In the genomic region with DNA sequence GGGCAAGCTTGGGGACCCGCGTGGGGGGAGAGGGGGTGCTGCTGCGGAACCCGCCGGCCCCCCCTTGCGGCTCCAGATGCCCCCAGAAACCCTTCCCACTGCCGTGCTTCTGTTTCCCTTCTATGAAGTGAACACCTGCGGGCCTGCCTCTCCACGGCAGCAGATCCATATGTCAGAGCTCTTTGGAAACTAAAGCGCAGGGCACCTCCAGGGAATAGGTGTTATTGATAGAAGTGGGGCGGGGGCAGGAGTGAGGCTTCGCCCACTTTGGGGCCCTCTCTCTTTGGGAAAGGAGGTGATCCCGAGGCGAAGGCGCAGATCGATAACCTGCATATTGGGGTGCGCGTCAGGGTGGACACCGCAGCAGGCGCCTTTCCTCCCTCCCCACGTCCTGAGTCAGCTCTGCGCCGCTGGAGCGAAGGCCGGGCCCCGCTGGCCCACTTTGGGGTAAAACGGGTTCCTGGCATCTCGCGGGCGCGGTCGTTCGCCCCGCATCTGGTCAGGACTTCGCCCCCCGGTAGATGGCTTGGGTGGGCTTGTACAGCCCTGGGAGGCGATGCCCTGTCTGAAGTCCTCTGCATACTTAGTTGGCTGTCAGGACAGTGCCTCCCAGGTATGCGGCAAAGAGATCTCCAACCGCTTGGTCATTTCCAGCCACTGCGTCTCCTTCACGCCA, we compare ENCODE assay signal across 8 cellular contexts. TPM values are rescaled to one million over a fixed set of nuclear protein-coding genes. Genes with fewer than 3 reads are reported as not detected.
DNase-seq lines count a peak whose midpoint lies in the region; ATAC-seq and TF ChIP-seq lines count a peak whose summit lies in the region.

No MANE protein-coding gene starts in this region.

- no peaks in the 10 kb centered on the region for H3K36me3 Mint-ChIP-seq in CD4-positive, CD25-positive, alpha-beta regulatory T cell
- H3K36me3 Mint-ChIP-seq in WTC11 = no peaks in the 10 kb centered on the region

- peak overlapping the region in 2 of 3 donors; percentile 66 to 76 for H3K27ac Mint-ChIP-seq in CD4-positive, CD25-positive, alpha-beta regulatory T cell
- H3K27ac Mint-ChIP-seq in WTC11 = no peak overlapping the region

- no peaks in the 10 kb centered on the region for H3K9me3 ChIP-seq in CD4-positive, CD25-positive, alpha-beta regulatory T cell (ENCODE audit: control insufficient read depth in 2 of 2, low read length in 2 of 2)
- H3K9me3 ChIP-seq in HCT116 (ENCODE audit: control insufficient read depth in 1 of 2, insufficient read depth in 1 of 2, low read depth in 1 of 2, low read length in 2 of 2) (no peaks in the 10 kb centered on the region), prostate gland (no peaks in the 10 kb centered on the region)

- no peaks in the 10 kb centered on the region for H3K9me2 ChIP-seq in HCT116 (ENCODE audit: insufficient read depth)

- H3K9me3 Mint-ChIP-seq in CD4-positive, CD25-positive, alpha-beta regulatory T cell = no peaks in the 10 kb centered on the region
- H3K9me3 Mint-ChIP-seq in WTC11 = no peaks in the 10 kb centered on the region

- intact Hi-C loops in HCT116 (cut with micrococcal nuclease) (no loop called here), prostate gland (cut with DNase I) (no loop called here)

- no peaks in the 10 kb centered on the region for H3K36me3 ChIP-seq in CD4-positive, CD25-positive, alpha-beta regulatory T cell (ENCODE audit: control insufficient read depth, insufficient read depth, low read length)
- H3K36me3 ChIP-seq in HCT116 (ENCODE audit: control insufficient read depth in 1 of 2, insufficient read depth in 2 of 2, low read length in 2 of 2) = no peaks in the 10 kb centered on the region
- H3K36me3 ChIP-seq in prostate gland = no peaks in the 10 kb centered on the region

- H3K4me3 Mint-ChIP-seq in CD4-positive, CD25-positive, alpha-beta regulatory T cell = peak overlapping the region; percentile 90 to 99 (median 93)
- peak overlapping the region; percentile 86 for H3K4me3 Mint-ChIP-seq in WTC11

- RAD21 ChIA-PET in HCT116 (lab: Charles Lee; ENCODE audit: low non-redundant PET in 1 of 2, low total read pairs in 2 of 2, uncharacterized antibody in 2 of 2, unreplicated experiment in 2 of 2) = interaction anchor here (1.2 to 1.7 kb wide), 2 partner anchors 19 kb away, joined by 6 to 8 read pairs; a partner anchor contains a TSS

- peak; percentile 1 to 2 for ATAC-seq in CD4-positive, CD25-positive, alpha-beta regulatory T cell (ENCODE audit: low read depth in 2 of 2)
- peak; percentile 4 for ATAC-seq in HCT116
- no peak for ATAC-seq in WTC11
- no peak for ATAC-seq in HG03460 (IDR thresholded peaks at IDR 0.05; ENCODE audit: unreplicated experiment)

- H2AFZ ChIP-seq in HCT116 (ENCODE audit: low read depth, low read length, poor library complexity, severe bottlenecking) = no peak overlapping the region

- no peak for TF ChIP-seq RAD21 in HCT116 (IDR thresholded peaks at IDR 0.05; ENCODE audit: low read depth)

- BruUV-seq in HCT116 (replicated peaks; lab: Mats Ljungman, UMichigan) = TSS peak; percentile 72

- peak overlapping the region; percentile 85 for H3K9ac ChIP-seq in HCT116 (ENCODE audit: low read length)

- H3K4me2 ChIP-seq in HCT116 (ENCODE audit: low read length) = peak overlapping the region; percentile 96

- POLR2A ChIA-PET in HCT116 (lab: Charles Lee) (interaction anchor here (0.9 to 3.1 kb wide), 5 partner anchors 8 to 152 kb away, joined by 4 to 35 read pairs (median 4); a partner anchor contains a TSS), WTC11 (lab: Charles Lee) (interaction anchor here (1.3 to 2.0 kb wide), 3 partner anchors 18 to 152 kb away, joined by 6 to 32 read pairs (median 8); a partner anchor contains a TSS)

- H3K4me3 ChIP-seq in CD4-positive, CD25-positive, alpha-beta regulatory T cell (ENCODE audit: low read depth, low read length) = peak overlapping the region; percentile 58
- peak overlapping the region; percentile 90 to 96 for H3K4me3 ChIP-seq in HCT116 (replicated peaks in 1 of 2; ENCODE audit: low read depth in 1 of 2, low read length in 2 of 2)
- peak overlapping the region; percentile 88 for H3K4me3 ChIP-seq in fibroblast of mammary gland (ENCODE audit: control insufficient read depth, low read depth, low read length)
- peak overlapping the region; percentile 48 to 74 for H3K4me3 ChIP-seq in prostate gland

- no peaks in the 10 kb centered on the region for H4K20me1 ChIP-seq in HCT116 (ENCODE audit: insufficient read depth)

- H3K79me2 ChIP-seq in HCT116 (ENCODE audit: insufficient read depth, low read length) = peaks cover 45% of the 10 kb centered on the region

- TF ChIP-seq POLR2A in HCT116 (IDR thresholded peaks at IDR 0.05; ENCODE audit: borderline replicate concordance, extremely low read depth, insufficient read depth, insufficient read length) (no peak), prostate gland (IDR thresholded peaks at IDR 0.05) (no peak)

- DNase-seq in CD4-positive, CD25-positive, alpha-beta regulatory T cell = peak in 2 of 3 donors; percentile 13 to 39
- DNase-seq in HCT116 (ENCODE audit: low read depth, low spot score) (no peak), WTC11 (ENCODE audit: low spot score) (peak; percentile 22), fibroblast of mammary gland (ENCODE audit: low read depth) (no peak), prostate gland (ENCODE audit: low spot score) (no peak), NCI-H2029 treated with DMSO at 0.1 percent for 48 hours (lab: John Stamatoyannopoulos, UW) (no peak), NCI-H226 (no peak)

- peaks cover 28% of the 10 kb centered on the region for H3K4me1 ChIP-seq in CD4-positive, CD25-positive, alpha-beta regulatory T cell (ENCODE audit: control insufficient read depth, insufficient read depth, low read length, poor library complexity, severe bottlenecking)
- H3K4me1 ChIP-seq in HCT116 (ENCODE audit: control insufficient read depth in 1 of 2, insufficient read depth in 2 of 2, low read length in 2 of 2) (peaks cover 23 to 36% of the 10 kb centered on the region in 2 experiments), prostate gland (replicated peaks) (peaks cover 7% of the 10 kb centered on the region)

- no peaks in the 10 kb centered on the region for H3K27me3 ChIP-seq in CD4-positive, CD25-positive, alpha-beta regulatory T cell (ENCODE audit: control insufficient read depth, insufficient read depth, low read length)
- H3K27me3 ChIP-seq in HCT116 (ENCODE audit: insufficient read depth, low read length) (no peaks in the 10 kb centered on the region), prostate gland (replicated peaks; ENCODE audit: insufficient read depth) (no peaks in the 10 kb centered on the region)

- no peaks in the 10 kb centered on the region for H3K27me3 Mint-ChIP-seq in CD4-positive, CD25-positive, alpha-beta regulatory T cell
- H3K27me3 Mint-ChIP-seq in WTC11 (ENCODE audit: low read depth) = peaks cover 24% of the 10 kb centered on the region

- TF ChIP-seq CTCF in HCT116 (IDR thresholded peaks at IDR 0.05 in 2 of 3, conservative IDR thresholded peaks at IDR 0.05 in 1 of 3; ENCODE audit: borderline replicate concordance in 1 of 3, insufficient read depth in 1 of 3, low read depth in 2 of 3, low read length in 2 of 3) = no peak
- TF ChIP-seq CTCF in WTC11 (IDR thresholded peaks at IDR 0.05) = no peak
- no peak for TF ChIP-seq CTCF in fibroblast of mammary gland (conservative IDR thresholded peaks at IDR 0.05; ENCODE audit: control insufficient read depth, insufficient read depth, low read depth, low read length)
- no peak for TF ChIP-seq CTCF in prostate gland (IDR thresholded peaks at IDR 0.05)

- 1% methylated on average over 41 of the region's 41 CpGs for WGBS in prostate gland

- peak overlapping the region; percentile 60 for H3K27ac ChIP-seq in CD4-positive, CD25-positive, alpha-beta regulatory T cell (ENCODE audit: insufficient read depth, low read length, poor library complexity, severe bottlenecking)
- H3K27ac ChIP-seq in HCT116 (ENCODE audit: low read depth, low read length) (peak overlapping the region; percentile 66), prostate gland (peak overlapping the region; percentile 78 to 89)

- CTCF ChIA-PET in HCT116 (lab: Charles Lee) (interaction anchor here (3.4 kb wide), 1 partner anchor 19 kb away, joined by 27 read pairs; no protein-coding TSS in a partner anchor), WTC11 (lab: Charles Lee) (interaction anchor here (0.5 to 2.3 kb wide), 9 partner anchors 19 to 368 kb away, joined by 3 to 47 read pairs (median 3); a partner anchor contains a TSS)

- peaks cover 6 to 29% (median 15%) of the 10 kb centered on the region in 4 donors for H3K4me1 Mint-ChIP-seq in CD4-positive, CD25-positive, alpha-beta regulatory T cell
- peaks cover 14% of the 10 kb centered on the region for H3K4me1 Mint-ChIP-seq in WTC11

TF ChIP-seq in HCT116, 20 proteins besides CTCF, POLR2A, EP300 and RAD21 (continues in another document):
- TF ChIP-seq EZH2phosphoT487 (IDR thresholded peaks at IDR 0.05; ENCODE audit: borderline replicate concordance) (no peak), CBX3 (IDR thresholded peaks at IDR 0.05; ENCODE audit: low read depth) (no peak), ELF1 (IDR thresholded peaks at IDR 0.05; ENCODE audit: borderline replicate concordance, low read depth) (no peak), SRF (IDR thresholded peaks at IDR 0.05; ENCODE audit: low read depth) (no peak), JUND (IDR thresholded peaks at IDR 0.05) (no peak)

TF ChIP-seq in WTC11, 78 proteins besides CTCF, POLR2A, EP300 and RAD21:
- TF ChIP-seq ATF1 (CRISPR knock-in tag; IDR thresholded peaks at IDR 0.05) (no peak), FOXP1 (CRISPR knock-in tag; IDR thresholded peaks at IDR 0.05; ENCODE audit: borderline replicate concordance) (0 out of 2 replicates have a peak, but pooled peaks have one; percentile 18)
TF ChIP-seq in WTC11: peak in this region for 1.

RNA-seq across cellular contexts. Expression of a gene that starts 0.5 kb away (rescaled TPM):
- total RNA-seq in CD4-positive, CD25-positive, alpha-beta regulatory T cell = 34.9 TPM
- polyA plus RNA-seq in CD4-positive, CD25-positive, alpha-beta regulatory T cell = 1 to 10 TPM; 1.2 to 4.6 (median 1.7) TPM
- total RNA-seq in HCT116 (2021; ENCODE audit: unreplicated experiment) (64.8 TPM), WTC11 (2021) (20.4 to 28.0 TPM (median 24.0 TPM) in 3 replicates), prostate gland (10 to 100 TPM; 47.3 to 61.9 TPM)
- polyA plus RNA-seq in HCT116 (2012) = 39.0 and 47.0 TPM in 2 replicates

RNA-seq across cellular contexts. Expression of a gene that starts 19.8 kb away (rescaled TPM):
- 36.4 TPM for total RNA-seq in CD4-positive, CD25-positive, alpha-beta regulatory T cell
- 10 to 100 TPM; 27.8 to 34.5 (median 29.6) TPM for polyA plus RNA-seq in CD4-positive, CD25-positive, alpha-beta regulatory T cell
- total RNA-seq in HCT116 (2021; ENCODE audit: unreplicated experiment) = 43.8 TPM
- 10.0 and 10.2 TPM in 2 replicates for polyA plus RNA-seq in HCT116 (2012)
- total RNA-seq in WTC11 (2021) = 42.9 to 52.2 TPM (median 43.5 TPM) in 3 replicates
- total RNA-seq in prostate gland = 10 to 100 TPM; 22.6 to 53.3 TPM

RNA-seq across cellular contexts. Expression of a gene that starts 52.0 kb away (rescaled TPM):
- total RNA-seq in CD4-positive, CD25-positive, alpha-beta regulatory T cell = 14.7 TPM
- 10 to 100 TPM; 10.2 to 15.5 (median 10.9) TPM for polyA plus RNA-seq in CD4-positive, CD25-positive, alpha-beta regulatory T cell
- total RNA-seq in HCT116 (2021; ENCODE audit: unreplicated experiment) (2.3 TPM), WTC11 (2021) (1.1 to 1.4 TPM (median 1.2 TPM) in 3 replicates), prostate gland (1 to 10 TPM; 8.3 to 8.6 TPM)
- polyA plus RNA-seq in HCT116 (2012) = 1.8 and 2.2 TPM in 2 replicates

Comparison
In these comparisons a context has a peak if more than half of its experiments do, and no peak if none do; other contexts are left out.
1. ATAC-seq: peak in CD4-positive, CD25-positive, alpha-beta regulatory T cell (2 of 2) and HCT116 (single experiment); none in WTC11 (single experiment) and HG03460 (single experiment).
2. DNase-seq: peak in CD4-positive, CD25-positive, alpha-beta regulatory T cell (2 of 3) and WTC11 (single experiment); none in HCT116 (single experiment), fibroblast of mammary gland (single experiment), prostate gland (single experiment), NCI-H2029 treated with DMSO at 0.1 percent for 48 hours (single experiment) and NCI-H226 (single experiment).
3. Peak in every context shown above with its lines, with median percentiles within 50 percentile points of each other: H3K27ac ChIP-seq and H3K4me3 ChIP-seq.